ENCODE assay signal across 2 cellular contexts in genomic region chr1:90987860-90988259, GRCh38.
TF ChIP-seq lines count a peak whose summit lies in the region.

No MANE protein-coding gene starts in this region.

TF ChIP-seq in GM23338, 12 proteins besides CTCF, POLR2A, EP300 and RAD21 (continued from another document):
- TF ChIP-seq ETS1 (IDR thresholded peaks at IDR 0.05), result no peak
- TF ChIP-seq ZNF331 (CRISPR knock-in tag; IDR thresholded peaks at IDR 0.05; ENCODE audit: low read depth), result no peak
- no peak for TF ChIP-seq EZH2phosphoT487 (IDR thresholded peaks at IDR 0.05; ENCODE audit: unreplicated experiment)
- TF ChIP-seq STAT1 (IDR thresholded peaks at IDR 0.05; ENCODE audit: unreplicated experiment), result no peak
- TF ChIP-seq ZNF462 (CRISPR knock-in tag; IDR thresholded peaks at IDR 0.05), result no peak
- no peak for TF ChIP-seq POLR2AphosphoS5 (IDR thresholded peaks at IDR 0.05; ENCODE audit: low read depth)
- no peak for TF ChIP-seq NANOG (IDR thresholded peaks at IDR 0.05; ENCODE audit: borderline replicate concordance)
- TF ChIP-seq ZNF114 (CRISPR knock-in tag; IDR thresholded peaks at IDR 0.05), result no peak
- no peak for TF ChIP-seq REST (IDR thresholded peaks at IDR 0.05; ENCODE audit: unreplicated experiment)
- TF ChIP-seq CREB1 (CRISPR knock-in tag; IDR thresholded peaks at IDR 0.05; ENCODE audit: low read depth), result no peak

TF ChIP-seq in WTC11, 78 proteins besides CTCF, POLR2A, EP300 and RAD21:
- TF ChIP-seq STAT6 (CRISPR knock-in tag; conservative IDR thresholded peaks at IDR 0.05; ENCODE audit: low read depth) (no peak), ZNF532 (CRISPR knock-in tag; IDR thresholded peaks at IDR 0.05; ENCODE audit: borderline replicate concordance) (no peak), ATF1 (CRISPR knock-in tag; IDR thresholded peaks at IDR 0.05) (no peak), GTF2I (CRISPR knock-in tag; conservative IDR thresholded peaks at IDR 0.05) (peak; percentile 72; the same call in 1 of the 2 replicates), ATF3 (CRISPR knock-in tag; conservative IDR thresholded peaks at IDR 0.05) (no peak), MXD4 (CRISPR knock-in tag; IDR thresholded peaks at IDR 0.05; ENCODE audit: borderline replicate concordance) (0 out of 2 replicates have a peak, but pooled peaks have one; percentile 37)
TF ChIP-seq in WTC11: peak in this region for 2.
